Comparison of ENCODE assay signal across 9 cellular contexts in genomic region chr6:106770663-106771062, GRCh38.
"Had no signal": no experiment of that assay in that cellular context is flagged by ENCODE, and none has a peak within 500 bp of the region (broad histone marks: within the 10 kb centered on the region; RNA-seq: fewer than 3 reads in every experiment).

No MANE protein-coding gene starts in this region.

- H3K9ac ChIP-seq: KMS-11 had no signal

- H3K4me3 ChIP-seq: K562 had no signal

- DNase-seq: IMR-90, KBM-7, KG1 had no signal

- H3K36me3 Mint-ChIP-seq: IgD-negative memory B cell had no signal

- H3K27ac ChIP-seq: HL-60, KMS-11 had no signal

- H3K27me3 Mint-ChIP-seq: IgD-negative memory B cell had no signal

- H3K4me2 ChIP-seq: KMS-11 had no signal

- H3K27ac Mint-ChIP-seq: IgD-negative memory B cell had no signal

- ATAC-seq: HepG2, K562 had no signal

- FAIRE-seq: HepG2, HTR-8/SVneo, K562 had no signal
